In the genomic region with DNA sequence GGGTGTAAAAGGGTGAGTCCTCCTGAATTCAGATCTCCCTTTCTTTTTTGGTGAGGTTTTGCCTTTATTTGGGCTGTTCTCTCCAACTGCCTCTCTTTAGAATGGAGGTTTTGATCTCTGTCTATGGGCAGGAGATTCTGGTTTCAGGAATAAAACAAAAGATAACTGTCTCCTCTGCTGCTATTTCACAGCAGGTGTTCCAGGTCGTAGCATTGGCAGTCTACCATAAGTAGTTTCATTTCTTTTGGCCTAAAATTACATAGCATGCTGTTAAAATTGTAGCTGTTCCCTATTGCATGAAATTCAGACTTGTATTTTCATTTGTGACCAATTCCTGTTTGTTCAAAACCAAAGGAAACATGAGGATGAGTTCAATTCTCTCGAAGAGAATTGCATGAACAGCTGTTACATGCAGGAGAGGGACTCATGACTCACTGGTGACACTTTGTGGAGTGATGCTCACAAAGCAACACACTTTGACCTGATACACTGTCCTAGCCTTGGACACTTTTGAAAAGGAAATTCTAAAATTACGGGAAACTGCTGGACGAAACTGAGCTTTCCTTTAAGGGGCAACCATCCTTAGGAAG, we compare ENCODE assay signal across 11 cellular contexts.
DNase-seq lines count a peak whose midpoint lies in the region; ATAC-seq and TF ChIP-seq lines count a peak whose summit lies in the region.
"Had no signal": no experiment of that assay in that cellular context is flagged by ENCODE, and none has a peak within 500 bp of the region (broad histone marks: within the 10 kb centered on the region; RNA-seq: fewer than 3 reads in every experiment).

No MANE protein-coding gene starts in this region.

- TF ChIP-seq CTCF in LNCaP clone FGC (IDR thresholded peaks at IDR 0.05; ENCODE audit: control insufficient read depth, extremely low read depth, insufficient read depth), result peak; percentile 86
- TF ChIP-seq CTCF in neural cell (IDR thresholded peaks at IDR 0.05; ENCODE audit: poor library complexity, severe bottlenecking), result peak; percentile 49

- no peaks in the 10 kb centered on the region for H3K27me3 ChIP-seq in neural cell (ENCODE audit: insufficient read depth, low read depth, low read length)

- H3K27ac Mint-ChIP-seq in activated naive CD8-positive, alpha-beta T cell treated with anti-CD3 and anti-CD28 coated beads, Interleukin-2, amount 10 ng/mL, durations not matched to agents 7 days and 5 days, result peak overlapping the region; percentile 62
- H3K27ac Mint-ChIP-seq: activated B cell treated with CpG ODN at 0.5 μM for 24 hours, B cell had no signal

- no peak overlapping the region for H3K4me2 ChIP-seq in neural cell (ENCODE audit: low read length)

- H3K27me3 Mint-ChIP-seq in activated naive CD8-positive, alpha-beta T cell treated with anti-CD3 and anti-CD28 coated beads, Interleukin-2, amount 10 ng/mL, durations not matched to agents 7 days and 5 days, result no peaks in the 10 kb centered on the region

- DNase-seq in NOMO-1 treated with DMSO at 0.1 percent for 48 hours (lab: John Stamatoyannopoulos, UW; ENCODE audit: unreplicated experiment) (peak; percentile 37), NOMO-1 treated with dmso at 0.1 percent for 144 hours (lab: John Stamatoyannopoulos, UW; ENCODE audit: unreplicated experiment) (no peak), LNCaP clone FGC (ENCODE audit: low read depth) (peak; percentile 8), NCI-H1105 (lab: John Stamatoyannopoulos, UW) (no peak), NCI-H1092 treated with DMSO at 0.1 percent for 48 hours (lab: John Stamatoyannopoulos, UW) (no peak), NCI-H524 treated with DMSO at 0.1 percent for 48 hours (lab: John Stamatoyannopoulos, UW) (no peak)
- no peak for DNase-seq in activated naive CD8-positive, alpha-beta T cell treated with anti-CD3 and anti-CD28 coated beads, Interleukin-2, amount 10 ng/mL, durations not matched to agents 7 days and 5 days
- DNase-seq: activated B cell treated with CpG ODN at 0.5 μM for 24 hours, foreskin melanocyte had no signal

- H3K9ac ChIP-seq in neural cell (ENCODE audit: low read length), result no peak overlapping the region

- no peak overlapping the region for H3K27ac ChIP-seq in neural cell (ENCODE audit: low read length)

- peaks cover 32% of the 10 kb centered on the region for H3K4me1 Mint-ChIP-seq in activated naive CD8-positive, alpha-beta T cell treated with anti-CD3 and anti-CD28 coated beads, Interleukin-2, amount 10 ng/mL, durations not matched to agents 7 days and 5 days

- H3K9me3 ChIP-seq in neural cell (ENCODE audit: low read length), result no peaks in the 10 kb centered on the region

- H3K79me2 ChIP-seq in neural cell (replicated peaks; ENCODE audit: insufficient read depth, low read length), result no peaks in the 10 kb centered on the region

- H2AFZ ChIP-seq in neural cell (ENCODE audit: low read depth, low read length), result no peak overlapping the region

- peak; percentile 83 for ATAC-seq in activated naive CD8-positive, alpha-beta T cell treated with anti-CD3 and anti-CD28 coated beads, Interleukin-2, amount 10 ng/mL, durations not matched to agents 7 days and 5 days (ENCODE audit: low read depth)

- H4K20me1 ChIP-seq in neural cell (ENCODE audit: insufficient read depth), result no peaks in the 10 kb centered on the region

- POLR2A ChIA-PET in activated naive CD8-positive, alpha-beta T cell treated with anti-CD3 and anti-CD28 coated beads, Interleukin-2, amount 10 ng/mL, durations not matched to agents 7 days and 5 days (lab: Charles Lee), result interaction anchor here (0.7 to 1.6 kb wide), 7 partner anchors 11 to 226 kb away, joined by 3 to 7 read pairs (median 5); no protein-coding TSS in a partner anchor

- H3K9me2 ChIP-seq in neural cell (ENCODE audit: insufficient read depth, low read length), result no peaks in the 10 kb centered on the region

- peaks cover 2% of the 10 kb centered on the region for H3K36me3 Mint-ChIP-seq in activated naive CD8-positive, alpha-beta T cell treated with anti-CD3 and anti-CD28 coated beads, Interleukin-2, amount 10 ng/mL, durations not matched to agents 7 days and 5 days

- TF ChIP-seq RAD21 in neural cell (conservative IDR thresholded peaks at IDR 0.05), result peak; percentile 60

- no peaks in the 10 kb centered on the region for H3K9me3 Mint-ChIP-seq in activated naive CD8-positive, alpha-beta T cell treated with anti-CD3 and anti-CD28 coated beads, Interleukin-2, amount 10 ng/mL, durations not matched to agents 7 days and 5 days
- H3K9me3 Mint-ChIP-seq: activated B cell treated with CpG ODN at 0.5 μM for 24 hours had no signal

- H3K4me3 ChIP-seq in LNCaP clone FGC (ENCODE audit: low read depth, low read length), result no peak overlapping the region
- H3K4me3 ChIP-seq in neural cell (ENCODE audit: low read length), result no peak overlapping the region

- no peak for TF ChIP-seq EP300 in neural cell (conservative IDR thresholded peaks at IDR 0.05; ENCODE audit: poor library complexity, severe bottlenecking)

- H3K4me3 Mint-ChIP-seq in activated naive CD8-positive, alpha-beta T cell treated with anti-CD3 and anti-CD28 coated beads, Interleukin-2, amount 10 ng/mL, durations not matched to agents 7 days and 5 days, result peak overlapping the region; percentile 46
- H3K4me3 Mint-ChIP-seq: activated B cell treated with CpG ODN at 0.5 μM for 24 hours, B cell had no signal

- no peaks in the 10 kb centered on the region for H3F3A ChIP-seq in neural cell (ENCODE audit: insufficient read depth, low read length, poor library complexity, severe bottlenecking)

- no peaks in the 10 kb centered on the region for H3K36me3 ChIP-seq in neural cell (ENCODE audit: insufficient read depth, low read length)

TF ChIP-seq in neural cell, 6 proteins besides CTCF, POLR2A, EP300 and RAD21:
- no peak for TF ChIP-seq POLR2AphosphoS5 (IDR thresholded peaks at IDR 0.05)
- TF ChIP-seq SMC3 (conservative IDR thresholded peaks at IDR 0.05; ENCODE audit: poor library complexity), result peak; percentile 54

Comparison
In these comparisons a context has a peak if more than half of its experiments do, and no peak if none do; other contexts are left out.
1. DNase-seq: peak in NOMO-1 treated with DMSO at 0.1 percent for 48 hours (single experiment) and LNCaP clone FGC (single experiment); none in NOMO-1 treated with dmso at 0.1 percent for 144 hours (single experiment), activated naive CD8-positive, alpha-beta T cell treated with anti-CD3 and anti-CD28 coated beads, Interleukin-2, amount 10 ng/mL, durations not matched to agents 7 days and 5 days (single experiment), NCI-H1105 (single experiment), NCI-H1092 treated with DMSO at 0.1 percent for 48 hours (single experiment) and NCI-H524 treated with DMSO at 0.1 percent for 48 hours (single experiment).